24 cellular contexts compared by ENCODE assay signal in the genomic region with DNA sequence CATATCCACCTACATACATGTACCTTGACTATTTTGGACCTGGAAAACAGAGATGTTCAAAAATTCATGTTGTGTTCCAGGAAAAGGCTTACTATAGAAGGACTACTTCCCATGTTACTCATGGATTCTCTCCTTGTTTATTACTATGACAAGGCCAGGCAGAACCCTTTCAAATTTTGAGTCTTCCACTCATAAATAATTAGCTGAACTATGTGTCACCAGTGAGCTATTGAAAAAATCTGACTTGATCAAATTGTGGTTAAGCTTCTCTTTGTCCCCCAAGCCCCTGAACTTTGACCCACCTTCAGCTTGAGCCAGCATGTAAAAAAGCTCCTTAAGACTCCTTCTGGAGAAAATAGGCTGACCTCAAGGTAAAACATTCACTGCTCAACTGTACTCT.
A peak's percentile ranks its signal among the peaks of the same experiment; 100 is the strongest.
DNase-seq lines count a peak whose midpoint lies in the region; ATAC-seq and TF ChIP-seq lines count a peak whose summit lies in the region.
"Had no signal": no experiment of that assay in that cellular context is flagged by ENCODE, and none has a peak within 500 bp of the region (broad histone marks: within the 10 kb centered on the region; RNA-seq: fewer than 3 reads in every experiment).

No MANE protein-coding gene starts in this region.

- H3K4me3 Mint-ChIP-seq in MCF 10A (ENCODE audit: unreplicated experiment) = no peak overlapping the region
- H3K4me3 Mint-ChIP-seq: B cell; CD4-positive, CD25-positive, alpha-beta regulatory T cell had no signal

- H3K36me3 ChIP-seq in mammary epithelial cell (ENCODE audit: insufficient read depth, low read length) (no peaks in the 10 kb centered on the region), PC-3 (ENCODE audit: low read depth, low read length) (no peaks in the 10 kb centered on the region), thyroid gland (no peaks in the 10 kb centered on the region)

- H3K9ac ChIP-seq in mammary epithelial cell (ENCODE audit: insufficient read depth, low read length) = no peak overlapping the region
- H3K9ac ChIP-seq in PC-3 (ENCODE audit: low read length) = no peak overlapping the region

- CTCF ChIA-PET in mammary epithelial cell (lab: Charles Lee; ENCODE audit: low non-redundant PET) (no interaction called here), MCF 10A (lab: Yijun Ruan, JAX) (interaction anchor here (0.7 kb wide), 1 partner anchor 33 kb away, joined by 3 read pairs; no protein-coding TSS in a partner anchor), PC-3 (lab: Charles Lee) (no interaction called here)

- H3K4me3 ChIP-seq in mammary epithelial cell (replicated peaks in 1 of 3; ENCODE audit: insufficient read depth in 1 of 3, low read depth in 2 of 3, low read length in 3 of 3) (no peak overlapping the region), PC-3 (ENCODE audit: low read length) (no peak overlapping the region), thyroid gland (replicated peaks in 1 of 3) (no peak overlapping the region)
- H3K4me3 ChIP-seq: K562 had no signal

- no peak overlapping the region for H3K4me2 ChIP-seq in mammary epithelial cell (ENCODE audit: insufficient read depth, low read depth, low read length)
- 0 out of 2 replicates have a peak overlapping the region, but pooled peaks have one; percentile 16 for H3K4me2 ChIP-seq in PC-3 (ENCODE audit: low read length)

- POLR2A ChIA-PET in MCF 10A (lab: Yijun Ruan, JAX) (no interaction called here), PC-3 (lab: Charles Lee; ENCODE audit: unreplicated experiment) (no interaction called here)

- H4K20me1 ChIP-seq in mammary epithelial cell (ENCODE audit: insufficient read depth, low read length) (no peaks in the 10 kb centered on the region), PC-3 (ENCODE audit: low read length) (no peaks in the 10 kb centered on the region)

- H3K27ac ChIP-seq in mammary epithelial cell (ENCODE audit: insufficient read depth, low read depth, low read length) = no peak overlapping the region
- 0 out of 2 replicates have a peak overlapping the region, but pooled peaks have one; percentile 8 for H3K27ac ChIP-seq in PC-3 (ENCODE audit: low read length)
- H3K27ac ChIP-seq in thyroid gland = no peak overlapping the region
- H3K27ac ChIP-seq: HL-60 had no signal

- DNase-seq in mammary epithelial cell (no peak), MCF 10A (ENCODE audit: unreplicated experiment) (no peak), PC-3 (peak; percentile 71), kidney glomerular epithelial cell (lab: John Stamatoyannopoulos, UW) (peak; percentile 57), COLO829 (ENCODE audit: low spot score) (no peak), hepatic stellate cell (ENCODE audit: low spot score) (no peak), thyroid gland (no peak)
- DNase-seq: 8988T; Caco-2; CD4-positive, CD25-positive, alpha-beta regulatory T cell; DMS153; GF-D8; H7; NCI-H1417; NCI-H187; NCI-H2227 treated with DMSO at 0.1 percent for 48 hours; NCI-H510A treated with DMSO at 0.1 percent for 48 hours; NCI-H82; OCI-M1; SIG-M5 had no signal

- no peaks in the 10 kb centered on the region for H3F3A ChIP-seq in PC-3 (ENCODE audit: low read length, unreplicated experiment)

- H3K9me3 ChIP-seq in mammary epithelial cell (replicated peaks; ENCODE audit: insufficient read depth, low read length) (peaks cover 2% of the 10 kb centered on the region), PC-3 (ENCODE audit: low read length) (no peaks in the 10 kb centered on the region), thyroid gland (no peaks in the 10 kb centered on the region)
- H3K9me3 ChIP-seq: Caco-2 had no signal

- H3K27me3 ChIP-seq in mammary epithelial cell (ENCODE audit: insufficient read depth, low read length) (no peaks in the 10 kb centered on the region), PC-3 (ENCODE audit: low read length) (no peaks in the 10 kb centered on the region), thyroid gland (no peaks in the 10 kb centered on the region)

- no peaks in the 10 kb centered on the region for H3K4me1 ChIP-seq in mammary epithelial cell (ENCODE audit: insufficient read depth, low read length)
- H3K4me1 ChIP-seq in PC-3 (ENCODE audit: insufficient read depth, low read length) = peaks cover 18% of the 10 kb centered on the region
- H3K4me1 ChIP-seq in thyroid gland = no peaks in the 10 kb centered on the region
- H3K4me1 ChIP-seq: Caco-2 had no signal

- H3K9me2 ChIP-seq in PC-3 (replicated peaks; ENCODE audit: low read length) = no peaks in the 10 kb centered on the region

- H3K27ac Mint-ChIP-seq in MCF 10A (ENCODE audit: low read depth, unreplicated experiment) = no peak overlapping the region
- H3K27ac Mint-ChIP-seq: B cell; CD4-positive, CD25-positive, alpha-beta regulatory T cell had no signal

- no peaks in the 10 kb centered on the region for H3K9me3 Mint-ChIP-seq in MCF 10A (ENCODE audit: unreplicated experiment)

- peak; percentile 88 for ATAC-seq in PC-3
- no peak for ATAC-seq in HG02571 (IDR thresholded peaks at IDR 0.05; ENCODE audit: unreplicated experiment)
- ATAC-seq: K562 had no signal

- TF ChIP-seq CTCF in mammary epithelial cell (conservative IDR thresholded peaks at IDR 0.05 in 1 of 2, IDR thresholded peaks at IDR 0.05 in 1 of 2; ENCODE audit: extremely low read depth in 1 of 2, insufficient read depth in 1 of 2, low read depth in 1 of 2, low read length in 2 of 2) (no peak), MCF 10A (IDR thresholded peaks at IDR 0.05; ENCODE audit: unreplicated experiment) (no peak), PC-3 (conservative IDR thresholded peaks at IDR 0.05; ENCODE audit: low read depth, low read length) (no peak), thyroid gland (IDR thresholded peaks at IDR 0.05) (no peak)

- dilution Hi-C loops in mammary epithelial cell (cut with HindIII; ENCODE audit: low sequenced_read_pairs) = no loop called here

- H2AFZ ChIP-seq in mammary epithelial cell (ENCODE audit: low read depth, low read length) (peak overlapping the region; percentile 39), PC-3 (ENCODE audit: low read length) (no peak overlapping the region)

- H3K36me3 Mint-ChIP-seq in MCF 10A (ENCODE audit: insufficient read depth, unreplicated experiment) = no peaks in the 10 kb centered on the region
- H3K36me3 Mint-ChIP-seq: CD4-positive, CD25-positive, alpha-beta regulatory T cell had no signal

- no peaks in the 10 kb centered on the region for H3K79me2 ChIP-seq in mammary epithelial cell (ENCODE audit: insufficient read depth, low read length)
- H3K79me2 ChIP-seq in PC-3 (ENCODE audit: low read length) = no peaks in the 10 kb centered on the region

- no peaks in the 10 kb centered on the region for H3K27me3 Mint-ChIP-seq in MCF 10A (ENCODE audit: insufficient read depth, unreplicated experiment)
- H3K27me3 Mint-ChIP-seq: B cell; CD4-positive, CD25-positive, alpha-beta regulatory T cell had no signal

- BruUV-seq in mammary epithelial cell (replicated peaks; lab: Mats Ljungman, UMichigan) = no TSS peak
- BruUV-seq in MCF 10A (replicated peaks; lab: Mats Ljungman, UMichigan) = no TSS peak
- no TSS peak for BruUV-seq in PC-3 (replicated peaks; lab: Mats Ljungman, UMichigan)

- in situ Hi-C loops in mammary epithelial cell (cut with MboI; ENCODE audit: low sequenced_read_pairs in 2 of 2) = no loop called here

- TF ChIP-seq POLR2A in thyroid gland (IDR thresholded peaks at IDR 0.05) = no peak

- H3K4me1 Mint-ChIP-seq in MCF 10A (ENCODE audit: insufficient read depth, unreplicated experiment) = no peaks in the 10 kb centered on the region
- H3K4me1 Mint-ChIP-seq: B cell; CD4-positive, CD25-positive, alpha-beta regulatory T cell had no signal

- intact Hi-C loops in mammary epithelial cell (cut with micrococcal nuclease) = no loop called here
- intact Hi-C loops in MCF 10A (cut with micrococcal nuclease) = no loop called here
- intact Hi-C loops in PC-3 (cut with micrococcal nuclease) = no loop called here
- intact Hi-C loops in thyroid gland (cut with DNase I) = no loop called here

Comparison
In these comparisons a context has a peak if more than half of its experiments do, and no peak if none do; other contexts are left out.
1. DNase-seq: peak in PC-3 (single experiment) and kidney glomerular epithelial cell (single experiment); none in mammary epithelial cell (single experiment), MCF 10A (single experiment), COLO829 (single experiment), hepatic stellate cell (single experiment) and thyroid gland (0 of 2).